Comparison of ENCODE assay signal across 14 cellular contexts in genomic region chr18:12639990-12640880, GRCh38. TPM values are rescaled to one million over a fixed set of nuclear protein-coding genes. Genes with fewer than 3 reads are reported as not detected.
DNase-seq lines count a peak whose midpoint lies in the region; ATAC-seq and TF ChIP-seq lines count a peak whose summit lies in the region.
"Had no signal": no experiment of that assay in that cellular context is flagged by ENCODE, and none has a peak within 500 bp of the region (broad histone marks: within the 10 kb centered on the region; RNA-seq: fewer than 3 reads in every experiment).

No MANE protein-coding gene starts in this region.

- H3K4me3 Mint-ChIP-seq in activated T-helper 1 cell treated with anti-CD3 and anti-CD28 coated beads, Interleukin-12 subunit alpha, Interleukin-12 subunit beta, Interleukin-2, Interleukin-4 antibody, amounts not matched to agents 30 ng/mL and 10 ng/mL and 1 ng/mL, durations not matched to agents 14 hours and 24 hours and 36 hours = no peak overlapping the region
- H3K4me3 Mint-ChIP-seq: CD4-positive, CD25-positive, alpha-beta regulatory T cell; H9; nephron; T-helper 17 cell had no signal

- H3K27ac Mint-ChIP-seq in activated T-helper 1 cell treated with anti-CD3 and anti-CD28 coated beads, Interleukin-12 subunit alpha, Interleukin-12 subunit beta, Interleukin-2, Interleukin-4 antibody, amounts not matched to agents 30 ng/mL and 10 ng/mL and 1 ng/mL, durations not matched to agents 14 hours and 24 hours and 36 hours = no peak overlapping the region
- H3K27ac Mint-ChIP-seq: CD4-positive, CD25-positive, alpha-beta regulatory T cell; T-helper 17 cell had no signal

- TF ChIP-seq CTCF in epithelial cell of esophagus (IDR thresholded peaks at IDR 0.05; ENCODE audit: insufficient read depth, low read depth, low read length, missing control alignments) = no peak

- peak; percentile 60 for DNase-seq in AG20443 (ENCODE audit: low spot score)
- DNase-seq in RKO (ENCODE audit: low spot score) = peak; percentile 23
- peak; percentile 94 for DNase-seq in epithelial cell of esophagus (ENCODE audit: low read depth)
- no peak for DNase-seq in left lobe of liver (ENCODE audit: low spot score)
- no peak for DNase-seq in activated T-helper 1 cell treated with anti-CD3 and anti-CD28 coated beads, Interleukin-12 subunit alpha, Interleukin-12 subunit beta, Interleukin-2, Interleukin-4 antibody, amounts not matched to agents 30 ng/mL and 10 ng/mL and 1 ng/mL, durations not matched to agents 14 hours and 24 hours and 36 hours (ENCODE audit: low spot score)
- DNase-seq in inferior parietal cortex (ENCODE audit: extremely low spot score) = no peak
- no peak for DNase-seq in MV-4-11 (lab: John Stamatoyannopoulos, UW)
- DNase-seq: activated gamma-delta T cell treated with Interleukin-2 at 50 U/mL for 16 hours; CD4-positive, CD25-positive, alpha-beta regulatory T cell; H9; NCI-H345; T-helper 17 cell had no signal

- H3K4me3 ChIP-seq in epithelial cell of esophagus (ENCODE audit: low read length) = no peak overlapping the region

- no peaks in the 10 kb centered on the region for H3K36me3 Mint-ChIP-seq in activated T-helper 1 cell treated with anti-CD3 and anti-CD28 coated beads, Interleukin-12 subunit alpha, Interleukin-12 subunit beta, Interleukin-2, Interleukin-4 antibody, amounts not matched to agents 30 ng/mL and 10 ng/mL and 1 ng/mL, durations not matched to agents 14 hours and 24 hours and 36 hours (ENCODE audit: low read depth)
- H3K36me3 Mint-ChIP-seq: CD4-positive, CD25-positive, alpha-beta regulatory T cell had no signal

- intact Hi-C loops in activated T-helper 1 cell treated with anti-CD3 and anti-CD28 coated beads, Interleukin-12 subunit alpha, Interleukin-12 subunit beta, Interleukin-2, Interleukin-4 antibody, amounts not matched to agents 30 ng/mL and 10 ng/mL and 1 ng/mL, durations not matched to agents 14 hours and 24 hours and 36 hours (cut with micrococcal nuclease) = no loop called here

- ATAC-seq in left lobe of liver (peak; percentile 67), HG03108 (IDR thresholded peaks at IDR 0.05; ENCODE audit: unreplicated experiment) (no peak)
- ATAC-seq: T-helper 17 cell had no signal

- no peaks in the 10 kb centered on the region for H3K9me3 Mint-ChIP-seq in activated T-helper 1 cell treated with anti-CD3 and anti-CD28 coated beads, Interleukin-12 subunit alpha, Interleukin-12 subunit beta, Interleukin-2, Interleukin-4 antibody, amounts not matched to agents 30 ng/mL and 10 ng/mL and 1 ng/mL, durations not matched to agents 14 hours and 24 hours and 36 hours
- H3K9me3 Mint-ChIP-seq: H9, nephron had no signal

- H3K4me1 Mint-ChIP-seq in activated T-helper 1 cell treated with anti-CD3 and anti-CD28 coated beads, Interleukin-12 subunit alpha, Interleukin-12 subunit beta, Interleukin-2, Interleukin-4 antibody, amounts not matched to agents 30 ng/mL and 10 ng/mL and 1 ng/mL, durations not matched to agents 14 hours and 24 hours and 36 hours (ENCODE audit: low read depth) = peaks cover 6% of the 10 kb centered on the region
- H3K4me1 Mint-ChIP-seq: CD4-positive, CD25-positive, alpha-beta regulatory T cell had no signal

- peaks cover 23% of the 10 kb centered on the region for H3K27me3 Mint-ChIP-seq in activated T-helper 1 cell treated with anti-CD3 and anti-CD28 coated beads, Interleukin-12 subunit alpha, Interleukin-12 subunit beta, Interleukin-2, Interleukin-4 antibody, amounts not matched to agents 30 ng/mL and 10 ng/mL and 1 ng/mL, durations not matched to agents 14 hours and 24 hours and 36 hours (ENCODE audit: insufficient read depth)

RNA-seq across cellular contexts. Expression of gene SPIRE1, which starts 17.7 kb away (rescaled TPM):
- 21.6 TPM for total RNA-seq in left lobe of liver
- 8.8 and 10.9 TPM in 2 replicates for total RNA-seq in activated T-helper 1 cell treated with anti-CD3 and anti-CD28 coated beads, Interleukin-12 subunit alpha, Interleukin-12 subunit beta, Interleukin-2, Interleukin-4 antibody, amounts not matched to agents 30 ng/mL and 10 ng/mL and 1 ng/mL, durations not matched to agents 14 hours and 24 hours and 36 hours

Comparison
In these comparisons a context has a peak if more than half of its experiments do, and no peak if none do; other contexts are left out.
1. DNase-seq: peak in AG20443 (single experiment), RKO (single experiment) and epithelial cell of esophagus (single experiment); none in left lobe of liver (single experiment), activated T-helper 1 cell treated with anti-CD3 and anti-CD28 coated beads, Interleukin-12 subunit alpha, Interleukin-12 subunit beta, Interleukin-2, Interleukin-4 antibody, amounts not matched to agents 30 ng/mL and 10 ng/mL and 1 ng/mL, durations not matched to agents 14 hours and 24 hours and 36 hours (single experiment), inferior parietal cortex (single experiment) and MV-4-11 (single experiment).